ENCODE assay signal across 10 cellular contexts in the genomic region with DNA sequence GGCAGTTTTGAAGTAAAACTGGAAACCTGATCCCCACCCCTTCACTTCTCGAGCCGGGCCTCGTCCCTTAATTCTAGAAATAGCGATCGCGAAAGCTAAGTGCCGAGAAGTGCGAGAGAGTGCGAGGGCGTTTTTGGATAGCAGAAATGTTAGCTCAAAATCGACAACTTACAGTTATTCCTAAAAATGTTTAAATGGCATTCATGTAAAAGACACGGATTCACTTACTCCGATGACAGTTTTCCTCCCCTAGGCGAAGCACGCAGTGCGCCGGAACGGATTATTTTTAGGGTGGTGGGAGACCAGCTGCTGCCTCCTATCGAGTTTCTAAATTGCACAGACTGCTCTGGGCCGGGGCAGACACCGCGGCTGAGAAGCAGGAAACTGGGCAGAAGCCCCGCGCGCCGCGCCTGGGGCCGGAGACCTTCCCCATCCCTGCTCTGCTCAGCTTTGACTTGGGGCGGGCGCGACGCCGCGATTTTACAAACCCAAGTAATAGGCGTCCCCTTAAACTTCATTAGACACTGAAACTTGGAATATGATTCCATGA. TPM values are rescaled to one million over a fixed set of nuclear protein-coding genes. Genes with fewer than 3 reads are reported as not detected.
DNase-seq lines count a peak whose midpoint lies in the region; ATAC-seq and TF ChIP-seq lines count a peak whose summit lies in the region.
"Had no signal": no experiment of that assay in that cellular context is flagged by ENCODE, and none has a peak within 500 bp of the region (broad histone marks: within the 10 kb centered on the region; RNA-seq: fewer than 3 reads in every experiment).

A gene (minus strand): TSS at position 455 of the 550 bp plus-strand sequence. CDS start 4,752 bp downstream, outside the sequence.

- no peaks in the 10 kb centered on the region for H3K36me3 ChIP-seq in cardiac muscle cell
- H3K36me3 ChIP-seq in ovary, result no peaks in the 10 kb centered on the region
- H3K36me3 ChIP-seq: BLaER1, SJSA1 had no signal

- no peak for TF ChIP-seq EP300 in ovary (IDR thresholded peaks at IDR 0.05)

- 0 to 1% (median 1%) methylated on average over 35 of the region's 35 CpGs for WGBS in ovary, 3 donors

- peak; percentile 6 to 28 for DNase-seq in NCI-H2081 (lab: John Stamatoyannopoulos, UW)
- no peak for DNase-seq in NCI-H2081 treated with DMSO at 0.1 percent for 48 hours (lab: John Stamatoyannopoulos, UW)
- peak; percentile 37 to 40 for DNase-seq in activated T-cell treated with anti-CD3 and anti-CD28 coated beads, Interleukin-2, amount 50 U/mL, for 72 hours
- DNase-seq in cardiac muscle cell (ENCODE audit: low read depth in 1 of 2, low spot score in 1 of 2), result peak; percentile 35 to 60
- peak; percentile 64 to 80 (median 72) for DNase-seq in ovary
- no peak for DNase-seq in pons (ENCODE audit: low spot score)

- peaks cover 0 to 4% of the 10 kb centered on the region in 2 donors for H3K36me3 Mint-ChIP-seq in activated T-cell treated with anti-CD3 and anti-CD28 coated beads, Interleukin-2, amount 50 U/mL, for 72 hours (ENCODE audit: insufficient read depth in 2 of 2)

- peak; percentile 79 to 84 for ATAC-seq in activated T-cell treated with anti-CD3 and anti-CD28 coated beads, Interleukin-2, amount 50 U/mL, for 72 hours (replicated peaks in 1 of 2)
- ATAC-seq in GM21367 (IDR thresholded peaks at IDR 0.05; ENCODE audit: unreplicated experiment) (no peak), HG03039 (IDR thresholded peaks at IDR 0.05; ENCODE audit: unreplicated experiment) (no peak)

- intact Hi-C loops in ovary (cut with DNase I), result loop anchor here in 3 of 4 donors (5.0 to 10.0 kb wide), 2 partner anchors 169 to 176 kb away; a partner anchor contains a TSS

- no peak for TF ChIP-seq CTCF in cardiac muscle cell (IDR thresholded peaks at IDR 0.05; ENCODE audit: low read depth, low read length)
- TF ChIP-seq CTCF in ovary (IDR thresholded peaks at IDR 0.05), result peak in 1 of 3 donors; percentile 18

- H3K27ac ChIP-seq in cardiac muscle cell (no peak within 1 kb of the TSS), ovary (peak within 1 kb of the TSS; percentile 73 to 75)
- H3K27ac ChIP-seq: BLaER1, SJSA1 had no signal

- H3K27me3 Mint-ChIP-seq in activated T-cell treated with anti-CD3 and anti-CD28 coated beads, Interleukin-2, amount 50 U/mL, for 72 hours (ENCODE audit: low read depth), result peaks cover 61% of the 10 kb centered on the region

- no peak within 1 kb of the TSS for H3K27ac Mint-ChIP-seq in activated T-cell treated with anti-CD3 and anti-CD28 coated beads, Interleukin-2, amount 50 U/mL, for 72 hours

- H3K4me1 ChIP-seq in cardiac muscle cell (ENCODE audit: low read depth) (no peaks in the 10 kb centered on the region), ovary (ENCODE audit: insufficient read depth) (peaks cover 2% of the 10 kb centered on the region)
- H3K4me1 ChIP-seq: BLaER1, SJSA1 had no signal

- H3K27me3 ChIP-seq in cardiac muscle cell, result peaks cover 28% of the 10 kb centered on the region
- H3K27me3 ChIP-seq in ovary, result no peaks in the 10 kb centered on the region
- H3K27me3 ChIP-seq: BLaER1 had no signal

- peak within 1 kb of the TSS; percentile 76 to 84 for H3K4me3 Mint-ChIP-seq in activated T-cell treated with anti-CD3 and anti-CD28 coated beads, Interleukin-2, amount 50 U/mL, for 72 hours

- H3K4me3 ChIP-seq in cardiac muscle cell, result peak within 1 kb of the TSS; percentile 43
- H3K4me3 ChIP-seq in ovary, result peak within 1 kb of the TSS; percentile 50
- H3K4me3 ChIP-seq: BLaER1, SJSA1 had no signal

- H3K4me1 Mint-ChIP-seq in activated T-cell treated with anti-CD3 and anti-CD28 coated beads, Interleukin-2, amount 50 U/mL, for 72 hours (ENCODE audit: low read depth), result peaks cover 19% of the 10 kb centered on the region

- peaks cover 4 to 6% of the 10 kb centered on the region in 2 donors for H3K9me3 Mint-ChIP-seq in activated T-cell treated with anti-CD3 and anti-CD28 coated beads, Interleukin-2, amount 50 U/mL, for 72 hours

- TF ChIP-seq POLR2A in ovary (IDR thresholded peaks at IDR 0.05), result peak; percentile 40

- H3K9me3 ChIP-seq in cardiac muscle cell (ENCODE audit: low read depth), result no peaks in the 10 kb centered on the region
- H3K9me3 ChIP-seq in ovary, result no peaks in the 10 kb centered on the region
- H3K9me3 ChIP-seq: SJSA1 had no signal

RNA-seq across cellular contexts. Expression of the gene that starts here (rescaled TPM):
- under 1 TPM; 0.05 to 0.19 TPM for total RNA-seq in activated T-cell treated with anti-CD3 and anti-CD28 coated beads, Interleukin-2, amount 50 U/mL, for 72 hours
- total RNA-seq in cardiac muscle cell, result 0.48 and 0.67 TPM in 2 replicates
- 0.22 and 0.49 TPM in 2 replicates for polyA plus RNA-seq in cardiac muscle cell
- 10 to 100 TPM; 15.6 to 54.8 (median 21.3) TPM for total RNA-seq in ovary
- polyA plus RNA-seq in ovary, result 10 to 100 TPM in 1 of 2 donors, 1 to 10 TPM in 1; 4.9 to 13.9 TPM

Comparison
In these comparisons a context has a peak if more than half of its experiments do, and no peak if none do; other contexts are left out.
1. DNase-seq: peak in NCI-H2081 (2 of 2) and ovary (5 of 5); none in NCI-H2081 treated with DMSO at 0.1 percent for 48 hours (single experiment) and pons (single experiment).
2. Peak in DNase-seq and ATAC-seq in activated T-cell treated with anti-CD3 and anti-CD28 coated beads, Interleukin-2, amount 50 U/mL, for 72 hours; RNA of the gene not detected or under 1 TPM.
3. Peak in DNase-seq and H3K4me3 ChIP-seq in cardiac muscle cell; RNA of the gene not detected or under 1 TPM.